In genomic region chr2:237471457-237472186, GRCh38 we compare ENCODE assay signal across 9 cellular contexts. TPM values are rescaled to one million over a fixed set of nuclear protein-coding genes. Genes with fewer than 3 reads are reported as not detected.
DNase-seq lines count a peak whose midpoint lies in the region; ATAC-seq, FAIRE-seq and TF ChIP-seq lines count a peak whose summit lies in the region.
"Had no signal": no experiment of that assay in that cellular context is flagged by ENCODE, and none has a peak within 500 bp of the region (broad histone marks: within the 10 kb centered on the region; RNA-seq: fewer than 3 reads in every experiment).

No MANE protein-coding gene starts in this region.

- H3K27me3 ChIP-seq in DND-41 (ENCODE audit: insufficient read depth, low read length, poor library complexity) (peaks cover 12% of the 10 kb centered on the region), psoas muscle (ENCODE audit: insufficient read depth in 3 of 3, low read length in 2 of 3) (no peaks in the 10 kb centered on the region)

- H4K20me1 ChIP-seq in DND-41 (ENCODE audit: insufficient read depth, low read length), result no peaks in the 10 kb centered on the region

- peak; percentile 67 for TF ChIP-seq CTCF in DND-41 (IDR thresholded peaks at IDR 0.05; ENCODE audit: borderline replicate concordance, extremely low read depth, low read length, poor library complexity, severe bottlenecking)
- peak; percentile 41 for TF ChIP-seq CTCF in WI38 (IDR thresholded peaks at IDR 0.05; ENCODE audit: low read depth, low read length)
- peak; percentile 41 for TF ChIP-seq CTCF in psoas muscle (IDR thresholded peaks at IDR 0.05)

- H3K4me3 ChIP-seq in DND-41 (ENCODE audit: low read depth in 1 of 2, low read length in 2 of 2) (no peak overlapping the region), WI38 (ENCODE audit: low read depth, low read length) (no peak overlapping the region), psoas muscle (no peak overlapping the region)

- H3K4me1 ChIP-seq in DND-41 (ENCODE audit: insufficient read depth, low read length) (peaks cover 22% of the 10 kb centered on the region), psoas muscle (peaks cover 18% of the 10 kb centered on the region)

- peak; percentile 92 for FAIRE-seq in HTR-8/SVneo (lab: Jason Lieb, UNC)

- intact Hi-C loops in psoas muscle (cut with DNase I), result loop anchor here (5.0 to 10.0 kb wide), 2 partner anchors 49 to 317 kb away; no protein-coding TSS in a partner anchor

- H2AFZ ChIP-seq in DND-41 (ENCODE audit: low read depth, low read length), result no peak overlapping the region

- H3K9ac ChIP-seq in DND-41 (ENCODE audit: low read depth, low read length), result no peak overlapping the region

- H3K36me3 ChIP-seq in DND-41 (ENCODE audit: insufficient read depth, low read length) (no peaks in the 10 kb centered on the region), psoas muscle (ENCODE audit: insufficient read depth in 1 of 2, low read depth in 1 of 2) (no peaks in the 10 kb centered on the region)
- H3K36me3 ChIP-seq: neutrophil had no signal

- whole genome bisulfite sequencing in psoas muscle, 3 donors, result 34 to 40% (median 39%) methylated on average over 13 of the region's 13 CpGs

- H3K79me2 ChIP-seq in DND-41 (ENCODE audit: insufficient read depth, low read length), result no peaks in the 10 kb centered on the region

- H3K27ac ChIP-seq in DND-41 (ENCODE audit: low read length) (no peak overlapping the region), psoas muscle (peak overlapping the region; percentile 41)
- H3K27ac ChIP-seq: neutrophil had no signal

- H3K4me2 ChIP-seq in DND-41 (ENCODE audit: insufficient read depth, low read length), result no peak overlapping the region

- no peak for ATAC-seq in DND-41 (ENCODE audit: insufficient read depth, low read depth)
- ATAC-seq in psoas muscle, result peak; percentile 61 to 76 (median 70)

- DNase-seq in DND-41 (peak; percentile 43), HTR-8/SVneo (ENCODE audit: insufficient read length, low spot score) (peak; percentile 72), fibroblast of gingiva (ENCODE audit: low read depth) (peak; percentile 60), psoas muscle (peak; percentile 45 to 76), amniotic stem cell (lab: John Stamatoyannopoulos, UW) (no peak), NCI-H2081 treated with DMSO at 0.1 percent for 48 hours (lab: John Stamatoyannopoulos, UW) (no peak), superior temporal gyrus (ENCODE audit: extremely low spot score) (no peak)

- H3K9me3 ChIP-seq in DND-41 (ENCODE audit: insufficient read depth, low read length, severe bottlenecking), result no peaks in the 10 kb centered on the region
- no peaks in the 10 kb centered on the region for H3K9me3 ChIP-seq in psoas muscle
- H3K9me3 ChIP-seq: neutrophil had no signal

RNA-seq across cellular contexts. Expression of gene MLPH, which starts 15.4 kb away (rescaled TPM):
- 1 to 10 TPM in 3 of 4 donors, under 1 TPM in 1; 0.91 to 7.8 (median 3.2) TPM for total RNA-seq in psoas muscle
- polyA plus RNA-seq in psoas muscle, result 1 to 10 TPM; 1.4 to 5.6 (median 1.9) TPM

RNA-seq across cellular contexts. Expression of gene COL6A3, which starts 57.7 kb away (rescaled TPM):
- total RNA-seq in psoas muscle, result 10 to 100 TPM; 59.1 to 75.2 (median 71.4) TPM
- polyA plus RNA-seq in psoas muscle, result 10 to 100 TPM; 15.5 to 23.2 (median 21.3) TPM

Comparison
In these comparisons a context has a peak if more than half of its experiments do, and no peak if none do; other contexts are left out.
1. DNase-seq: peak in DND-41 (single experiment), HTR-8/SVneo (single experiment), fibroblast of gingiva (single experiment) and psoas muscle (2 of 2); none in amniotic stem cell (single experiment), NCI-H2081 treated with DMSO at 0.1 percent for 48 hours (single experiment) and superior temporal gyrus (single experiment).
2. Peak in every context shown above with its lines, with median percentiles within 50 percentile points of each other: CTCF ChIP-seq.